In the genomic region with DNA sequence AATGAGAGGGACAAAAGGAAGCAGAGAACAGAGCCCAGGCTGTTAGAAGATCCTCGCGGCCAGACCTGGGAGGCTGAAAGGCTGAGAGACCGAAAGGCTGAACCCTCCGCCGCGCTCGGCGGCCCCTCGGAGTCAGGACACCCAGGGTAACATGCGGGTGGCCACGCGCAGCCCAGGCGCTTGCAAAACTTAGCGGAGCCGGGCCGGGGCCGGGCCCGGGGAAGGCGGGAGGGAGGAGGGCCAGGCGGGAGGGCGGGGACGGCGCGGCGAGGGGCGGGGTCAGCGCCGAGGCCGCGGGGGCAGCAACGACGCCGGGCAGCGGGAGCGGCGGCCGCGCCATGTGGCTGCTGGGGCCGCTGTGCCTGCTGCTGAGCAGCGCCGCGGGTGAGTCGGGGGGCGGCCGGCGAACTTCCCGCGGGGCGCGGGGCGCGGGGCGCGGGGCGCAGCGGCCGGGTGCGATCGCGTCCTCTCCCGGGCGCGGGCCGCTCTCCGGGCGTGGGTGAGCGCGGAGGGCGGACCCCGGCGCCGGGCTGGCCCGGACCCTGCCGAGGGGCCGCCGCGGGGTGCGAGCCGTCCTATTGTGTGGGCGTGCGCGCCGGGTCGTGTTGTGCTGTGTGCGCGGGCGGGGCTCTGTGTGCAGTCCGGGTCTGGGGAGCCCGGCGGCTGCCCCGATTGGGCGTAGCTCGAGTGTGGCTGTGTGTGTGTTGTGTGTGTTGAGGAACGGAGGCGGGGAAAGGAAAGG, we compare ENCODE assay signal across 8 cellular contexts. TPM values are rescaled to one million over a fixed set of nuclear protein-coding genes. Genes with fewer than 3 reads are reported as not detected.
A peak's percentile ranks its signal among the peaks of the same experiment; 100 is the strongest.
DNase-seq lines count a peak whose midpoint lies in the region; ATAC-seq and TF ChIP-seq lines count a peak whose summit lies in the region.

A gene with protein sequence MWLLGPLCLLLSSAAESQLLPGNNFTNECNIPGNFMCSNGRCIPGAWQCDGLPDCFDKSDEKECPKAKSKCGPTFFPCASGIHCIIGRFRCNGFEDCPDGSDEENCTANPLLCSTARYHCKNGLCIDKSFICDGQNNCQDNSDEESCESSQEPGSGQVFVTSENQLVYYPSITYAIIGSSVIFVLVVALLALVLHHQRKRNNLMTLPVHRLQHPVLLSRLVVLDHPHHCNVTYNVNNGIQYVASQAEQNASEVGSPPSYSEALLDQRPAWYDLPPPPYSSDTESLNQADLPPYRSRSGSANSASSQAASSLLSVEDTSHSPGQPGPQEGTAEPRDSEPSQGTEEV (plus strand): TSS at position 302 of the 742 bp plus-strand sequence. CDS start 37 bp downstream, at position 339.

- H3K4me3 ChIP-seq in fibroblast of mammary gland (ENCODE audit: control insufficient read depth, low read depth, low read length) = peak within 1 kb of the TSS; percentile 81

- H3K9me3 Mint-ChIP-seq in activated T-cell treated with anti-CD3 and anti-CD28 coated beads, Interleukin-2, amount 50 U/mL, for 4 hours = no peaks in the 10 kb centered on the region
- no peaks in the 10 kb centered on the region for H3K9me3 Mint-ChIP-seq in stimulated activated naive CD8-positive, alpha-beta T cell treated with anti-CD3 and anti-CD28 coated beads, Interleukin-15, amount 100 ng/mL, for 72 hours

- no peaks in the 10 kb centered on the region for H3K36me3 Mint-ChIP-seq in activated T-cell treated with anti-CD3 and anti-CD28 coated beads, Interleukin-2, amount 50 U/mL, for 4 hours (ENCODE audit: insufficient read depth)

- no peak within 1 kb of the TSS for H3K27ac Mint-ChIP-seq in stimulated activated naive CD8-positive, alpha-beta T cell treated with anti-CD3 and anti-CD28 coated beads, Interleukin-15, amount 100 ng/mL, for 72 hours

- H3K4me3 Mint-ChIP-seq in activated T-cell treated with anti-CD3 and anti-CD28 coated beads, Interleukin-2, amount 50 U/mL, for 4 hours = peak within 1 kb of the TSS; percentile 79
- peak within 1 kb of the TSS; percentile 74 to 89 for H3K4me3 Mint-ChIP-seq in stimulated activated naive CD8-positive, alpha-beta T cell treated with anti-CD3 and anti-CD28 coated beads, Interleukin-15, amount 100 ng/mL, for 72 hours

- H3K27me3 Mint-ChIP-seq in activated T-cell treated with anti-CD3 and anti-CD28 coated beads, Interleukin-2, amount 50 U/mL, for 4 hours (ENCODE audit: low read depth) = peaks cover 46% of the 10 kb centered on the region
- peaks cover 74% of the 10 kb centered on the region for H3K27me3 Mint-ChIP-seq in stimulated activated naive CD8-positive, alpha-beta T cell treated with anti-CD3 and anti-CD28 coated beads, Interleukin-15, amount 100 ng/mL, for 72 hours

- ATAC-seq in GM19025 (IDR thresholded peaks at IDR 0.05; ENCODE audit: low read depth, unreplicated experiment) (peak; percentile 85), HG03354 (IDR thresholded peaks at IDR 0.05; ENCODE audit: poor library complexity, severe bottlenecking, unreplicated experiment) (peak; percentile 78)
- peak; percentile 82 to 86 for ATAC-seq in activated T-cell treated with anti-CD3 and anti-CD28 coated beads, Interleukin-2, amount 50 U/mL, for 4 hours
- peak; percentile 78 for ATAC-seq in stimulated activated naive CD8-positive, alpha-beta T cell treated with anti-CD3 and anti-CD28 coated beads, Interleukin-15, amount 100 ng/mL, for 72 hours

- peaks cover 8% of the 10 kb centered on the region for H3K4me1 Mint-ChIP-seq in activated T-cell treated with anti-CD3 and anti-CD28 coated beads, Interleukin-2, amount 50 U/mL, for 4 hours (ENCODE audit: low read depth)
- H3K4me1 Mint-ChIP-seq in stimulated activated naive CD8-positive, alpha-beta T cell treated with anti-CD3 and anti-CD28 coated beads, Interleukin-15, amount 100 ng/mL, for 72 hours = peaks cover 23% of the 10 kb centered on the region

- peak; percentile 87 for DNase-seq in AG08395 (ENCODE audit: low spot score)
- peak; percentile 55 for DNase-seq in NCI-H774 (lab: John Stamatoyannopoulos, UW)
- DNase-seq in activated T-cell treated with anti-CD3 and anti-CD28 coated beads, Interleukin-2, amount 50 U/mL, for 4 hours = peak; percentile 15
- DNase-seq in fibroblast of mammary gland (ENCODE audit: low read depth) = peak; percentile 87
- peak; percentile 90 for DNase-seq in myocyte (ENCODE audit: low read depth)
- DNase-seq in stimulated activated naive CD8-positive, alpha-beta T cell treated with anti-CD3 and anti-CD28 coated beads, Interleukin-15, amount 100 ng/mL, for 72 hours = peak; percentile 29 to 37

- TF ChIP-seq CTCF in fibroblast of mammary gland (conservative IDR thresholded peaks at IDR 0.05; ENCODE audit: control insufficient read depth, insufficient read depth, low read depth, low read length) = no peak

RNA-seq across cellular contexts. Expression of the gene that starts here (rescaled TPM):
- under 1 TPM; 0.29 to 0.76 (median 0.71) TPM for total RNA-seq in activated T-cell treated with anti-CD3 and anti-CD28 coated beads, Interleukin-2, amount 50 U/mL, for 4 hours
- 24.2 and 32.5 TPM in 2 replicates for total RNA-seq in myocyte
- 15.2 TPM for polyA plus RNA-seq in myocyte (2012)

Comparison
In these comparisons a context has a peak if more than half of its experiments do, and no peak if none do; other contexts are left out.
1. Peak in every context shown above with its lines: DNase-seq, ATAC-seq and H3K4me3 ChIP-seq.
2. RNA of the gene that starts here (total RNA-seq): 24.2 to 32.5 TPM in myocyte; 0.29 to 0.76 TPM in activated T-cell treated with anti-CD3 and anti-CD28 coated beads, Interleukin-2, amount 50 U/mL, for 4 hours; every median in the first group is over 10 times any median in the second.
3. Peak in DNase-seq and ATAC-seq in activated T-cell treated with anti-CD3 and anti-CD28 coated beads, Interleukin-2, amount 50 U/mL, for 4 hours; RNA of the gene not detected or under 1 TPM.
4. DNase-seq: peak in every context shown above with its lines; median percentile 90 in myocyte; 87 in AG08395; 87 in fibroblast of mammary gland; 55 in NCI-H774; 33 in stimulated activated naive CD8-positive, alpha-beta T cell treated with anti-CD3 and anti-CD28 coated beads, Interleukin-15, amount 100 ng/mL, for 72 hours; 15 in activated T-cell treated with anti-CD3 and anti-CD28 coated beads, Interleukin-2, amount 50 U/mL, for 4 hours.